Comparison of ENCODE assay signal across 11 cellular contexts in the genomic region with DNA sequence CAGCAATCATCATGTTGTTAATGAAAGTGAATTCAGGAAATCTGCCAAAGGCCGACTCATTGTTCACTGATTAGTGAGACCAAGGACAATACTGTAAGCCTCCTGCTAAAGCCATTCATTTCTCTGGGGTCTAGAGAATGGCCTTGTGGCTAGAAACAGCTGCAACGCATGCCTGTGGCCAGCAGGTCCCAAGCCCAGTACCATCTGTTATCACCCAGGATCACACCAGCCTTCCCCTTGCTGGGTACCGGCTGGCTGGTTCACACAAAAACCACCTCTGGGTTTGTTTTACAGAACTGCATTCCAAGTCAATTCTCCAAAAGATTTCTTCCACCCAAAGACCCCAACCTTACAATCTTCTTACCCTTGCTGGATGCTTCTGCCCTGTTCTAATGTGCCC. TPM values are rescaled to one million over a fixed set of nuclear protein-coding genes. Genes with fewer than 3 reads are reported as not detected.
DNase-seq lines count a peak whose midpoint lies in the region; ATAC-seq and TF ChIP-seq lines count a peak whose summit lies in the region.
"Had no signal": no experiment of that assay in that cellular context is flagged by ENCODE, and none has a peak within 500 bp of the region (broad histone marks: within the 10 kb centered on the region; RNA-seq: fewer than 3 reads in every experiment).

No MANE protein-coding gene starts in this region.

- no peaks in the 10 kb centered on the region for H3K4me1 ChIP-seq in mesendoderm (ENCODE audit: control insufficient read depth, low read depth, low read length)

- H3K9me3 Mint-ChIP-seq in activated naive CD8-positive, alpha-beta T cell (ENCODE audit: low read depth): peaks cover 8% of the 10 kb centered on the region
- H3K9me3 Mint-ChIP-seq in activated naive CD8-positive, alpha-beta T cell treated with anti-CD3 and anti-CD28 coated beads for 36 hours: peaks cover 13% of the 10 kb centered on the region
- peaks cover 10% of the 10 kb centered on the region for H3K9me3 Mint-ChIP-seq in type B pancreatic cell

- no peaks in the 10 kb centered on the region for H3K36me3 ChIP-seq in mesendoderm (ENCODE audit: control insufficient read depth, insufficient read depth, low read length)
- H3K36me3 ChIP-seq: upper lobe of left lung had no signal

- peak overlapping the region; percentile 9 for H3K4me2 ChIP-seq in mesendoderm (ENCODE audit: low read length)

- WGBS in mesendoderm (ENCODE audit: extremely low coverage, insufficient coverage, low lambda C conversion rate): no CpG with 5 or more reads among the region's 3 CpGs

- H3K4me1 Mint-ChIP-seq in activated naive CD8-positive, alpha-beta T cell (ENCODE audit: low read depth): peaks cover 16% of the 10 kb centered on the region
- peaks cover 13% of the 10 kb centered on the region for H3K4me1 Mint-ChIP-seq in activated naive CD8-positive, alpha-beta T cell treated with anti-CD3 and anti-CD28 coated beads for 36 hours
- H3K4me1 Mint-ChIP-seq in type B pancreatic cell (ENCODE audit: unreplicated experiment): peaks cover 38% of the 10 kb centered on the region

- H3K23ac ChIP-seq in mesendoderm (ENCODE audit: low read length): no peak overlapping the region

- peak overlapping the region; percentile 33 for H3K4me3 Mint-ChIP-seq in activated naive CD8-positive, alpha-beta T cell
- H3K4me3 Mint-ChIP-seq in activated naive CD8-positive, alpha-beta T cell treated with anti-CD3 and anti-CD28 coated beads for 36 hours: no peak overlapping the region
- peak overlapping the region; percentile 87 for H3K4me3 Mint-ChIP-seq in type B pancreatic cell

- H4K5ac ChIP-seq in mesendoderm (ENCODE audit: low read length): no peak overlapping the region

- no peaks in the 10 kb centered on the region for H3K79me2 ChIP-seq in mesendoderm (ENCODE audit: control insufficient read depth, insufficient read depth, low read length)

- H4K8ac ChIP-seq in mesendoderm (ENCODE audit: low read depth, low read length): no peak overlapping the region

- H2AK5ac ChIP-seq in mesendoderm (ENCODE audit: low read length): no peak overlapping the region

- H3K18ac ChIP-seq in mesendoderm (ENCODE audit: low read length): peak overlapping the region; percentile 94

- peak overlapping the region; percentile 84 for H3K9ac ChIP-seq in mesendoderm (ENCODE audit: low read length)

- H3K27ac Mint-ChIP-seq in activated naive CD8-positive, alpha-beta T cell: no peak overlapping the region
- no peak overlapping the region for H3K27ac Mint-ChIP-seq in activated naive CD8-positive, alpha-beta T cell treated with anti-CD3 and anti-CD28 coated beads for 36 hours
- H3K27ac Mint-ChIP-seq in type B pancreatic cell: peak overlapping the region; percentile 66
- H3K27ac Mint-ChIP-seq: activated CD8-positive, alpha-beta T cell treated with anti-CD3 and anti-CD28 coated beads, Interleukin-2, amount 10 ng/mL, durations not matched to agents 7 days and 5 days had no signal

- no peak for ATAC-seq in HG03097 (IDR thresholded peaks at IDR 0.05; ENCODE audit: low FRiP score, unreplicated experiment)
- ATAC-seq: activated CD8-positive, alpha-beta T cell treated with anti-CD3 and anti-CD28 coated beads, Interleukin-2, amount 10 ng/mL, durations not matched to agents 7 days and 5 days had no signal

- H2BK5ac ChIP-seq in mesendoderm (ENCODE audit: low read length): peak overlapping the region; percentile 61

- DNase-seq in activated naive CD8-positive, alpha-beta T cell treated with anti-CD3 and anti-CD28 coated beads for 36 hours: no peak
- DNase-seq in choroid plexus epithelial cell (ENCODE audit: low read depth) (peak; percentile 59), mesendoderm (peak; percentile 89), type B pancreatic cell (ENCODE audit: extremely low spot score, unreplicated experiment) (no peak), NCI-H1092 treated with DMSO at 0.1 percent for 48 hours (lab: John Stamatoyannopoulos, UW) (no peak)
- no peak for DNase-seq in activated naive CD4-positive, alpha-beta T cell treated with anti-CD3 and anti-CD28 coated beads, Interleukin-2, amount 50 U/mL, for 16 hours
- DNase-seq: activated CD8-positive, alpha-beta T cell treated with anti-CD3 and anti-CD28 coated beads, Interleukin-2, amount 10 ng/mL, durations not matched to agents 7 days and 5 days; kidney glomerular epithelial cell; upper lobe of left lung had no signal

- peak overlapping the region; percentile 85 for H3K27ac ChIP-seq in mesendoderm (ENCODE audit: low read depth, low read length)

- peak overlapping the region; percentile 90 for H2BK120ac ChIP-seq in mesendoderm (ENCODE audit: low read depth, low read length)

- H3K56ac ChIP-seq in mesendoderm (ENCODE audit: low read length): peak overlapping the region; percentile 86

- H3K4ac ChIP-seq in mesendoderm (ENCODE audit: low read depth, low read length): peak overlapping the region; percentile 97

- H3K27me3 Mint-ChIP-seq in activated naive CD8-positive, alpha-beta T cell: peaks cover 7% of the 10 kb centered on the region
- H3K27me3 Mint-ChIP-seq in activated naive CD8-positive, alpha-beta T cell treated with anti-CD3 and anti-CD28 coated beads for 36 hours: peaks cover 34% of the 10 kb centered on the region
- H3K27me3 Mint-ChIP-seq in type B pancreatic cell: peaks cover 20% of the 10 kb centered on the region

- no peaks in the 10 kb centered on the region for H3K79me1 ChIP-seq in mesendoderm (ENCODE audit: low read length)

- no peaks in the 10 kb centered on the region for H3K27me3 ChIP-seq in mesendoderm (ENCODE audit: insufficient read depth, low read length, poor library complexity)
- H3K27me3 ChIP-seq: upper lobe of left lung had no signal

- H2BK15ac ChIP-seq in mesendoderm (replicated peaks; ENCODE audit: low read depth): no peak overlapping the region

- H3K4me3 ChIP-seq in choroid plexus epithelial cell (ENCODE audit: low read depth, low read length) (no peak overlapping the region), mesendoderm (ENCODE audit: low read length) (no peak overlapping the region)

- TF ChIP-seq CTCF in choroid plexus epithelial cell (conservative IDR thresholded peaks at IDR 0.05; ENCODE audit: low read depth, low read length) (peak; percentile 10), type B pancreatic cell (conservative IDR thresholded peaks at IDR 0.05) (peak; percentile 54)

- peaks cover 12% of the 10 kb centered on the region for H3K36me3 Mint-ChIP-seq in activated naive CD8-positive, alpha-beta T cell
- no peaks in the 10 kb centered on the region for H3K36me3 Mint-ChIP-seq in activated naive CD8-positive, alpha-beta T cell treated with anti-CD3 and anti-CD28 coated beads for 36 hours
- H3K36me3 Mint-ChIP-seq in type B pancreatic cell: peaks cover 10% of the 10 kb centered on the region

RNA-seq across cellular contexts. Expression of a gene that starts 1.1 kb away (rescaled TPM):
- under 1 TPM in 1 of 2 experiments, not detected in 1; 0.18 TPM for total RNA-seq in activated naive CD8-positive, alpha-beta T cell treated with anti-CD3 and anti-CD28 coated beads for 36 hours
- 5.4 TPM for polyA plus RNA-seq in mesendoderm (2013, experiment 1 of 2)
- polyA plus RNA-seq in mesendoderm (2013, experiment 2 of 2): 5.7 TPM
- 2.0 and 9.9 TPM in 2 replicates for total RNA-seq in type B pancreatic cell (ENCODE audit: low replicate concordance)

RNA-seq across cellular contexts. Expression of a gene that starts 16.0 kb away (rescaled TPM):
- total RNA-seq in activated naive CD8-positive, alpha-beta T cell treated with anti-CD3 and anti-CD28 coated beads for 36 hours: not detected
- 2.7 TPM for polyA plus RNA-seq in mesendoderm (2013, experiment 1 of 2)
- 2.6 TPM for polyA plus RNA-seq in mesendoderm (2013, experiment 2 of 2)
- total RNA-seq in type B pancreatic cell (ENCODE audit: low replicate concordance): 0.34 TPM in 1 of 2 replicates, not detected in the other
- total RNA-seq: activated CD8-positive, alpha-beta T cell treated with anti-CD3 and anti-CD28 coated beads, Interleukin-2, amount 10 ng/mL, durations not matched to agents 7 days and 5 days had no signal

RNA-seq across cellular contexts. Expression of a gene that starts 46.7 kb away (rescaled TPM):
- 10 to 100 TPM; 34.2 to 40.5 TPM for total RNA-seq in activated naive CD8-positive, alpha-beta T cell treated with anti-CD3 and anti-CD28 coated beads for 36 hours
- polyA plus RNA-seq in mesendoderm (2013, experiment 1 of 2): 0.39 TPM
- polyA plus RNA-seq in mesendoderm (2013, experiment 2 of 2): 0.38 TPM
- 131 and 152 TPM in 2 replicates for total RNA-seq in type B pancreatic cell (ENCODE audit: low replicate concordance)

Comparison
In these comparisons a context has a peak if more than half of its experiments do, and no peak if none do; other contexts are left out.
1. DNase-seq: peak in choroid plexus epithelial cell (single experiment) and mesendoderm (single experiment); none in activated naive CD8-positive, alpha-beta T cell treated with anti-CD3 and anti-CD28 coated beads for 36 hours (single experiment), type B pancreatic cell (single experiment), activated naive CD4-positive, alpha-beta T cell treated with anti-CD3 and anti-CD28 coated beads, Interleukin-2, amount 50 U/mL, for 16 hours (single experiment) and NCI-H1092 treated with DMSO at 0.1 percent for 48 hours (single experiment).